ENCODE assay signal across 12 cellular contexts in genomic region chr4:42488114-42488513, GRCh38.
A peak's percentile ranks its signal among the peaks of the same experiment; 100 is the strongest.
DNase-seq lines count a peak whose midpoint lies in the region; ATAC-seq, FAIRE-seq and TF ChIP-seq lines count a peak whose summit lies in the region.
"Had no signal": no experiment of that assay in that cellular context is flagged by ENCODE, and none has a peak within 500 bp of the region (broad histone marks: within the 10 kb centered on the region; RNA-seq: fewer than 3 reads in every experiment).

No MANE protein-coding gene starts in this region.

- TF ChIP-seq CTCF in lower lobe of right lung (IDR thresholded peaks at IDR 0.05): no peak
- no peak for TF ChIP-seq CTCF in foreskin keratinocyte (conservative IDR thresholded peaks at IDR 0.05)

- no peak overlapping the region for H3K4me3 ChIP-seq in lower lobe of right lung
- H3K4me3 ChIP-seq: tibial artery had no signal

- FAIRE-seq in GM12892 (lab: Jason Lieb, UNC) (peak; percentile 96), HTR-8/SVneo (lab: Jason Lieb, UNC) (no peak)

- no peak for TF ChIP-seq POLR2A in GM12892 (IDR thresholded peaks at IDR 0.05; ENCODE audit: low read depth, low read length)

- no peak for DNase-seq in GM12892 (ENCODE audit: insufficient read length)
- no peak for DNase-seq in lower lobe of right lung
- DNase-seq in NCI-H2029 (lab: John Stamatoyannopoulos, UW): no peak
- DNase-seq in HTR-8/SVneo (ENCODE audit: insufficient read length, low spot score): no peak
- DNase-seq in foreskin keratinocyte: no peak
- DNase-seq: hippocampal formation, NCI-H1417, T-helper 17 cell, tibial artery had no signal

- no peaks in the 10 kb centered on the region for H3K27me3 ChIP-seq in lower lobe of right lung (ENCODE audit: low read depth)
- H3K27me3 ChIP-seq in foreskin keratinocyte: no peaks in the 10 kb centered on the region
- H3K27me3 ChIP-seq: tibial artery had no signal

- no peaks in the 10 kb centered on the region for H3K9me3 ChIP-seq in lower lobe of right lung
- H3K9me3 ChIP-seq: tibial artery had no signal

- intact Hi-C loops in lower lobe of right lung (cut with DNase I): no loop called here

- no peaks in the 10 kb centered on the region for H3K36me3 ChIP-seq in lower lobe of right lung
- H3K36me3 ChIP-seq: tibial artery had no signal

- peak; percentile 81 for ATAC-seq in GM19452 (IDR thresholded peaks at IDR 0.05; ENCODE audit: unreplicated experiment)
- ATAC-seq in HG02798 (IDR thresholded peaks at IDR 0.05; ENCODE audit: poor library complexity, unreplicated experiment): peak; percentile 89
- ATAC-seq in HG03457 (IDR thresholded peaks at IDR 0.05; ENCODE audit: unreplicated experiment): peak; percentile 80
- no peak for ATAC-seq in lower lobe of right lung
- no peak for ATAC-seq in foreskin keratinocyte
- ATAC-seq: T-helper 17 cell had no signal

- no peaks in the 10 kb centered on the region for H3K4me1 ChIP-seq in lower lobe of right lung
- peaks cover 7% of the 10 kb centered on the region for H3K4me1 ChIP-seq in foreskin keratinocyte
- H3K4me1 ChIP-seq: tibial artery had no signal

- no peak overlapping the region for H3K27ac ChIP-seq in lower lobe of right lung
- no peak overlapping the region for H3K27ac ChIP-seq in foreskin keratinocyte
- H3K27ac ChIP-seq: tibial artery had no signal

Comparison
In these comparisons a context has a peak if more than half of its experiments do, and no peak if none do; other contexts are left out.
1. ATAC-seq: peak in GM19452 (single experiment), HG02798 (single experiment) and HG03457 (single experiment); none in lower lobe of right lung (0 of 2) and foreskin keratinocyte (single experiment).